ENCODE assay signal across 14 cellular contexts in genomic region chr7:12690041-12690878, GRCh38. TPM values are rescaled to one million over a fixed set of nuclear protein-coding genes. Genes with fewer than 3 reads are reported as not detected.
DNase-seq lines count a peak whose midpoint lies in the region; ATAC-seq, FAIRE-seq and TF ChIP-seq lines count a peak whose summit lies in the region.
"Had no signal": no experiment of that assay in that cellular context is flagged by ENCODE, and none has a peak within 500 bp of the region (broad histone marks: within the 10 kb centered on the region; RNA-seq: fewer than 3 reads in every experiment).

No MANE protein-coding gene starts in this region.

- TF ChIP-seq CTCF in Calu3 (IDR thresholded peaks at IDR 0.05; ENCODE audit: unreplicated experiment) (no peak), Peyer's patch (IDR thresholded peaks at IDR 0.05) (no peak), fibroblast of mammary gland (conservative IDR thresholded peaks at IDR 0.05; ENCODE audit: control insufficient read depth, insufficient read depth, low read depth, low read length) (no peak), psoas muscle (IDR thresholded peaks at IDR 0.05) (no peak), D721Med (IDR thresholded peaks at IDR 0.05; ENCODE audit: insufficient read depth, missing control alignments) (no peak)

- BruUV-seq in Calu3 (replicated peaks; lab: Mats Ljungman, UMichigan), result no TSS peak

- peaks cover 53% of the 10 kb centered on the region for H3K36me3 Mint-ChIP-seq in Calu3 (ENCODE audit: insufficient read depth, unreplicated experiment)

- peak overlapping the region; percentile 78 for H3K4me3 Mint-ChIP-seq in Calu3 (ENCODE audit: low read depth, unreplicated experiment)

- DNase-seq in Calu3, result no peak
- DNase-seq in Peyer's patch, result no peak
- DNase-seq in fibroblast of mammary gland (ENCODE audit: low read depth), result no peak
- DNase-seq in psoas muscle, result no peak
- DNase-seq in D721Med (ENCODE audit: insufficient read length, low spot score), result no peak
- DNase-seq in NCI-H2196 (lab: John Stamatoyannopoulos, UW; ENCODE audit: unreplicated experiment), result no peak
- DNase-seq in NK-92 treated with Interleukin-12 subunit alpha and Interleukin-12 subunit beta, amount 100 ng/mL, for 24 hours (lab: John Stamatoyannopoulos, UW), result no peak
- no peak for DNase-seq in stimulated activated CD4-positive, alpha-beta T cell treated with anti-CD3 and anti-CD28 coated beads, Interleukin-12 subunit alpha, Interleukin-12 subunit beta, amount 100 ng/mL, for 4 hours
- DNase-seq: activated T-cell treated with anti-CD3 and anti-CD28 coated beads, Interleukin-2, amount 50 U/mL, for 72 hours; hypothalamus; NCI-H1694 treated with DMSO at 0.1 percent for 48 hours; thyroid gland had no signal

- ATAC-seq in psoas muscle, result no peak
- ATAC-seq: activated T-cell treated with anti-CD3 and anti-CD28 coated beads, Interleukin-2, amount 50 U/mL, for 72 hours had no signal

- H3K9me3 ChIP-seq in Peyer's patch (no peaks in the 10 kb centered on the region), psoas muscle (no peaks in the 10 kb centered on the region)
- H3K9me3 ChIP-seq: thyroid gland had no signal

- CTCF ChIA-PET in Calu3 (lab: Charles Lee), result interaction anchor here (0.6 to 1.8 kb wide), 6 partner anchors 9 to 548 kb away, joined by 3 to 8 read pairs (median 4); no protein-coding TSS in a partner anchor

- TF ChIP-seq POLR2A in Peyer's patch (IDR thresholded peaks at IDR 0.05), result no peak

- no peaks in the 10 kb centered on the region for H3K27me3 Mint-ChIP-seq in Calu3 (ENCODE audit: unreplicated experiment)

- H3K27ac Mint-ChIP-seq in Calu3 (ENCODE audit: unreplicated experiment), result peak overlapping the region; percentile 86

- no peaks in the 10 kb centered on the region for H3K36me3 ChIP-seq in Peyer's patch
- no peaks in the 10 kb centered on the region for H3K36me3 ChIP-seq in psoas muscle (ENCODE audit: insufficient read depth in 1 of 2, low read depth in 1 of 2)
- H3K36me3 ChIP-seq: BLaER1 treated with 17β-estradiol and CSF1 and Interleukin-3, amounts not matched to agents 10 nM and 100 nM; thyroid gland had no signal

- H3K27me3 ChIP-seq in Peyer's patch (no peaks in the 10 kb centered on the region), psoas muscle (ENCODE audit: insufficient read depth in 3 of 3, low read length in 2 of 3) (no peaks in the 10 kb centered on the region)
- H3K27me3 ChIP-seq: BLaER1 treated with 17β-estradiol and CSF1 and Interleukin-3, amounts not matched to agents 10 nM and 100 nM; thyroid gland had no signal

- no peaks in the 10 kb centered on the region for H3K9me3 Mint-ChIP-seq in Calu3 (ENCODE audit: low read depth, unreplicated experiment)
- H3K9me3 Mint-ChIP-seq: activated T-cell treated with anti-CD3 and anti-CD28 coated beads, Interleukin-2, amount 50 U/mL, for 72 hours had no signal

- H3K27ac ChIP-seq in Peyer's patch, result peak overlapping the region in 2 of 4 donors; percentile 1 to 4
- H3K27ac ChIP-seq in psoas muscle, result no peak overlapping the region
- H3K27ac ChIP-seq: BLaER1 treated with 17β-estradiol and CSF1 and Interleukin-3, amounts not matched to agents 10 nM and 100 nM; VCaP had no signal

- H3K4me3 ChIP-seq in Peyer's patch (peak overlapping the region in 3 of 4 donors; percentile 12 to 83 (median 78)), fibroblast of mammary gland (ENCODE audit: control insufficient read depth, low read depth, low read length) (peak overlapping the region; percentile 51), psoas muscle (peak overlapping the region; percentile 26)
- H3K4me3 ChIP-seq: BLaER1 treated with 17β-estradiol and CSF1 and Interleukin-3, amounts not matched to agents 10 nM and 100 nM; thyroid gland had no signal

- no peak for FAIRE-seq in D721Med (lab: Jason Lieb, UNC)

- intact Hi-C loops in Calu3 (cut with micrococcal nuclease; ENCODE audit: unreplicated experiment), result no loop called here
- intact Hi-C loops in psoas muscle (cut with DNase I), result no loop called here

- peaks cover 72% of the 10 kb centered on the region for H3K4me1 Mint-ChIP-seq in Calu3 (ENCODE audit: low read depth, unreplicated experiment)

- H3K4me1 ChIP-seq in Peyer's patch, result no peaks in the 10 kb centered on the region
- peaks cover 6% of the 10 kb centered on the region for H3K4me1 ChIP-seq in psoas muscle
- H3K4me1 ChIP-seq: BLaER1 treated with 17β-estradiol and CSF1 and Interleukin-3, amounts not matched to agents 10 nM and 100 nM had no signal

- 89 to 98% (median 97%) methylated on average over 1 of the region's 1 CpG for WGBS in psoas muscle, 3 donors

RNA-seq across cellular contexts. Expression of gene ARL4A, which starts 2.8 kb away (rescaled TPM):
- total RNA-seq in Calu3 (2022), result 30.6 and 31.9 TPM in 2 replicates
- total RNA-seq in Peyer's patch, result 100 to 1,000 TPM in 2 of 4 donors, 10 to 100 TPM in 2; 35.5 to 112 (median 85.6) TPM
- 10 to 100 TPM in 1 of 4 donors, 1 to 10 TPM in 3; 2.5 to 15.3 (median 5.2) TPM for total RNA-seq in psoas muscle
- 10 to 100 TPM in 2 of 3 donors, 1 to 10 TPM in 1; 6.6 to 47.7 (median 12.6) TPM for polyA plus RNA-seq in psoas muscle

Comparison
In these comparisons a context has a peak if more than half of its experiments do, and no peak if none do; other contexts are left out.
1. H3K4me3 ChIP-seq: peak in every context shown above with its lines; median percentile 78 in Peyer's patch; 51 in fibroblast of mammary gland; 26 in psoas muscle.